Comparison of ENCODE assay signal across 21 cellular contexts in the genomic region with DNA sequence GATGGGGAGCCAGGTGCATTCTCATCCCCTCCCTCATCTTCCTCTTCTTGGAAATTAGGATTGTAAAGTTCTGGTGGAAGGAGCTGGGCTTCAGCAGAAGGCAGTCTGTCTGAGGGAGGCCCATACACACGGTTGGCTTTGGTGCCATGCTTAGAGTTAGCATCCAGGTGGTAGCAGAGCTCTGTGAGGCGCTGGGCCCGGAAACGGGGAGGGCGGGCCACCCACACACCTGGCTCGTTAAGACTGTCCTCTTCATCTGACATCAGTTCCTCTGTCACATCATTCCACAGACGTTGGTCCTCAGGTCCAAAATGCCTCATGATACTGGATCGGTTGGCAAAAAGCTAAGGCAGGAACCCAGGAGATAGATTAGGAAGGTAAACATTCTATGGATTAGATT. TPM values are rescaled to one million over a fixed set of nuclear protein-coding genes. Genes with fewer than 3 reads are reported as not detected.
"Had no signal": no experiment of that assay in that cellular context is flagged by ENCODE, and none has a peak within 500 bp of the region (broad histone marks: within the 10 kb centered on the region; RNA-seq: fewer than 3 reads in every experiment).

No MANE protein-coding gene starts in this region.

- H3K9ac ChIP-seq: neural progenitor cell had no signal

- H3K27me3 ChIP-seq: breast epithelium, esophagus muscularis mucosa, foreskin keratinocyte, neural progenitor cell, right atrium auricular region, vagina had no signal

- H3K4me1 ChIP-seq: breast epithelium, foreskin keratinocyte, neural progenitor cell, vagina had no signal

- H3K27ac ChIP-seq: breast epithelium, esophagus muscularis mucosa, foreskin keratinocyte, heart right ventricle, lower lobe of right lung, neural progenitor cell, right atrium auricular region, spleen, thoracic aorta, vagina had no signal

- H3K9me3 ChIP-seq: breast epithelium, esophagus muscularis mucosa, heart right ventricle, lower lobe of right lung, right atrium auricular region, spleen, thoracic aorta, vagina had no signal

- H3K4me3 ChIP-seq: breast epithelium, esophagus muscularis mucosa, heart right ventricle, lower lobe of right lung, neural progenitor cell, right atrium auricular region, spleen, thoracic aorta, vagina had no signal

- H2AFZ ChIP-seq: neural progenitor cell had no signal

- H3K36me3 ChIP-seq: breast epithelium, neural progenitor cell, right atrium auricular region, thoracic aorta had no signal

- H3K4me2 ChIP-seq: neural progenitor cell had no signal

RNA-seq across cellular contexts. Expression of a gene that starts 54.7 kb away (rescaled TPM):
- total RNA-seq: activated B cell treated with CpG ODN at 0.5 μM for 24 hours; activated CD8-positive, alpha-beta memory T cell treated with anti-CD3 and anti-CD28 coated beads, Interleukin-2, amount 10 ng/mL, durations not matched to agents 7 days and 5 days; activated CD8-positive, alpha-beta T cell treated with anti-CD3 and anti-CD28 coated beads for 36 hours; activated naive CD4-positive, alpha-beta T cell treated with anti-CD3 and anti-CD28 coated beads, Interleukin-2, amount 50 U/mL, for 72 hours; breast epithelium; endodermal cell; esophagus muscularis mucosa; foreskin keratinocyte; heart right ventricle; left lobe of liver; lower lobe of right lung; mononuclear cell; natural killer cell; omental fat pad; pulmonary artery endothelial cell; right atrium auricular region; spleen; T-helper 2 cell treated with Interferon-gamma antibody and Interleukin-4, amounts not matched to agents 100 ng/mL and 5 ng/mL, for 36 hours; thoracic aorta; vagina had no signal
- polyA plus RNA-seq: foreskin keratinocyte, heart right ventricle had no signal
